In genomic region chr1:230212405-230212936, GRCh38 we compare ENCODE assay signal across 8 cellular contexts.
DNase-seq lines count a peak whose midpoint lies in the region; ATAC-seq, FAIRE-seq and TF ChIP-seq lines count a peak whose summit lies in the region.

No MANE protein-coding gene starts in this region.

- TF ChIP-seq RAD21 in H1 (IDR thresholded peaks at IDR 0.05 in 1 of 2, conservative IDR thresholded peaks at IDR 0.05 in 1 of 2; ENCODE audit: low read depth in 2 of 2, low read length in 2 of 2): no peak

- peak overlapping the region; percentile 43 to 86 (median 74) for H3K27ac Mint-ChIP-seq in CD4-positive, alpha-beta memory T cell
- no peak overlapping the region for H3K27ac Mint-ChIP-seq in neural progenitor cell

- CTCF ChIA-PET in CD4-positive, alpha-beta memory T cell (lab: Charles Lee; ENCODE audit: partially characterized antibody): no interaction called here
- CTCF ChIA-PET in H1 (lab: Charles Lee; ENCODE audit: partially characterized antibody): interaction anchor here (1.2 to 2.9 kb wide), 3 partner anchors 9 to 551 kb away, joined by 4 to 17 read pairs (median 4); no protein-coding TSS in a partner anchor

- ATAC-seq in GM19395 (IDR thresholded peaks at IDR 0.05; ENCODE audit: unreplicated experiment): peak; percentile 45
- peak; percentile 32 for ATAC-seq in HG03460 (IDR thresholded peaks at IDR 0.05; ENCODE audit: unreplicated experiment)

- no peaks in the 10 kb centered on the region for H3K9me3 ChIP-seq in CD4-positive, alpha-beta memory T cell (ENCODE audit: control insufficient read depth in 1 of 2, low read length in 2 of 2)
- no peaks in the 10 kb centered on the region for H3K9me3 ChIP-seq in H1 (ENCODE audit: insufficient read depth in 2 of 2, low read depth in 1 of 2, low read length in 1 of 2)
- H3K9me3 ChIP-seq in neural progenitor cell (ENCODE audit: low read depth): no peaks in the 10 kb centered on the region
- H3K9me3 ChIP-seq in GM23248 (ENCODE audit: low read depth): no peaks in the 10 kb centered on the region

- no peak for FAIRE-seq in H1 (lab: Jason Lieb, UNC)

- peaks cover 0 to 4% of the 10 kb centered on the region in 2 experiments for H4K20me1 ChIP-seq in H1 (replicated peaks in 1 of 2; ENCODE audit: control insufficient read depth in 1 of 2, insufficient read depth in 2 of 2, low read length in 2 of 2)
- H4K20me1 ChIP-seq in neural progenitor cell (ENCODE audit: low read depth): no peaks in the 10 kb centered on the region
- H4K20me1 ChIP-seq in GM23248 (ENCODE audit: insufficient read depth): no peaks in the 10 kb centered on the region

- no peak overlapping the region for H3K23ac ChIP-seq in H1 (ENCODE audit: insufficient read length)

- H3K36me3 Mint-ChIP-seq in CD4-positive, alpha-beta memory T cell: peaks cover 0 to 9% of the 10 kb centered on the region in 2 donors
- H3K36me3 Mint-ChIP-seq in neural progenitor cell: peaks cover 20% of the 10 kb centered on the region

- TF ChIP-seq EP300 in H1 (IDR thresholded peaks at IDR 0.05; ENCODE audit: borderline replicate concordance in 1 of 2, low read depth in 2 of 2, low read length in 2 of 2): no peak

- no peak overlapping the region for H2BK12ac ChIP-seq in H1 (ENCODE audit: low read depth, low read length)

- POLR2A ChIA-PET in CD4-positive, alpha-beta memory T cell (lab: Charles Lee; ENCODE audit: partially characterized antibody): interaction anchor here (0.8 kb wide), 1 partner anchor 9 kb away, joined by 3 read pairs; no protein-coding TSS in a partner anchor
- POLR2A ChIA-PET in H1 (lab: Charles Lee; ENCODE audit: partially characterized antibody): no interaction called here

- H3K18ac ChIP-seq in H1 (ENCODE audit: extremely low read depth, low read length): peak overlapping the region; percentile 9; the same call in 1 of the 2 replicates

- peaks cover 30% of the 10 kb centered on the region for H3K4me1 ChIP-seq in CD4-positive, alpha-beta memory T cell (ENCODE audit: insufficient read depth, low read length)
- H3K4me1 ChIP-seq in H1 (replicated peaks in 1 of 4; ENCODE audit: control insufficient read depth in 3 of 4, insufficient read depth in 4 of 4, low read length in 3 of 4) (no peaks in the 10 kb centered on the region; a peak in 1 of 7 replicates), neural progenitor cell (peaks cover 24% of the 10 kb centered on the region), GM23248 (ENCODE audit: insufficient read depth) (peaks cover 12% of the 10 kb centered on the region; the same call in 1 of the 2 replicates)

- H4K8ac ChIP-seq in H1 (ENCODE audit: extremely low read depth, insufficient read depth, low read length): no peak overlapping the region

- H3K14ac ChIP-seq in H1 (ENCODE audit: insufficient read length): no peak overlapping the region

- H3K79me2 ChIP-seq in H1 (ENCODE audit: control insufficient read depth in 1 of 2, insufficient read depth in 2 of 2, low read length in 2 of 2) (peaks cover 0 to 4% of the 10 kb centered on the region in 2 experiments; a peak in 1 of 4 replicates), neural progenitor cell (ENCODE audit: low read depth) (no peaks in the 10 kb centered on the region), GM23248 (ENCODE audit: insufficient read depth) (peaks cover 100% of the 10 kb centered on the region)

- H3K27ac ChIP-seq in CD4-positive, alpha-beta memory T cell (ENCODE audit: low read depth, low read length): no peak overlapping the region
- H3K27ac ChIP-seq in H1 (ENCODE audit: low read depth, low read length): no peak overlapping the region
- no peak overlapping the region for H3K27ac ChIP-seq in neural progenitor cell
- H3K27ac ChIP-seq in GM23248: no peak overlapping the region

- H3K4me3 ChIP-seq in CD4-positive, alpha-beta memory T cell (ENCODE audit: low read length in 2 of 2): no peak overlapping the region
- H3K4me3 ChIP-seq in H1 (ENCODE audit: extremely low read depth in 1 of 4, insufficient read depth in 2 of 4, low read depth in 3 of 4, low read length in 4 of 4) (no peak overlapping the region), neural progenitor cell (no peak overlapping the region), GM23248 (no peak overlapping the region)

- in situ Hi-C loops in GM23248 (cut with MboI): no loop called here

- H2AFZ ChIP-seq in H1 (ENCODE audit: low read length) (no peak overlapping the region), neural progenitor cell (replicated peaks) (no peak overlapping the region), GM23248 (no peak overlapping the region)

- H2BK20ac ChIP-seq in H1 (ENCODE audit: low read length): no peak overlapping the region

- no peaks in the 10 kb centered on the region for H3K9me3 Mint-ChIP-seq in CD4-positive, alpha-beta memory T cell
- H3K9me3 Mint-ChIP-seq in neural progenitor cell: peaks cover 3% of the 10 kb centered on the region

- peak overlapping the region in 7 of 8 donors; percentile 43 to 74 (median 68) for H3K4me3 Mint-ChIP-seq in CD4-positive, alpha-beta memory T cell
- H3K4me3 Mint-ChIP-seq in neural progenitor cell: no peak overlapping the region

- no peak overlapping the region for H3K4ac ChIP-seq in H1 (replicated peaks; ENCODE audit: insufficient read length, low read depth, low read length)

- no peaks in the 10 kb centered on the region for H3K23me2 ChIP-seq in H1 (ENCODE audit: low read depth, low read length)

- no peak overlapping the region for H2BK5ac ChIP-seq in H1 (ENCODE audit: low read depth, low read length)

- intact Hi-C loops in CD4-positive, alpha-beta memory T cell (cut with micrococcal nuclease): no loop called here

- H3K4me1 Mint-ChIP-seq in CD4-positive, alpha-beta memory T cell: peaks cover 37 to 58% (median 49%) of the 10 kb centered on the region in 4 donors
- H3K4me1 Mint-ChIP-seq in neural progenitor cell: peaks cover 9% of the 10 kb centered on the region

- no peak for TF ChIP-seq POLR2A in H1 (IDR thresholded peaks at IDR 0.05; ENCODE audit: control extremely low read depth in 1 of 2, low read depth in 2 of 2, low read length in 2 of 2)

- H3K36me3 ChIP-seq in CD4-positive, alpha-beta memory T cell (ENCODE audit: insufficient read depth, low read length): no peaks in the 10 kb centered on the region
- no peaks in the 10 kb centered on the region for H3K36me3 ChIP-seq in H1 (ENCODE audit: control insufficient read depth in 2 of 4, insufficient read depth in 4 of 4, low read length in 3 of 4)
- H3K36me3 ChIP-seq in neural progenitor cell: no peaks in the 10 kb centered on the region
- H3K36me3 ChIP-seq in GM23248 (ENCODE audit: low read depth): no peaks in the 10 kb centered on the region

- no peak overlapping the region for H3K56ac ChIP-seq in H1 (replicated peaks; ENCODE audit: insufficient read length, low read depth, low read length)

- no peak overlapping the region; the same call in 1 of the 2 replicates for H2AK5ac ChIP-seq in H1 (ENCODE audit: low read depth, low read length)

- H3K27me3 ChIP-seq in CD4-positive, alpha-beta memory T cell (ENCODE audit: insufficient read depth, low read length): no peaks in the 10 kb centered on the region
- H3K27me3 ChIP-seq in H1 (replicated peaks in 1 of 4; ENCODE audit: control insufficient read depth in 3 of 4, extremely low read depth in 1 of 4, insufficient read depth in 3 of 4, low read length in 3 of 4) (no peaks in the 10 kb centered on the region), neural progenitor cell (no peaks in the 10 kb centered on the region), GM23248 (replicated peaks; ENCODE audit: insufficient read depth) (no peaks in the 10 kb centered on the region)

- WGBS in H1 (ENCODE audit: extremely low coverage in 1 of 2, insufficient coverage in 1 of 2, insufficient read length in 1 of 2, insufficient replicate concordance in 2 of 2, low coverage in 1 of 2, low lambda C conversion rate in 2 of 2, missing lambda C conversion rate in 1 of 2), 2 experiments: 79% methylated on average over 7 of the region's 7 CpGs; no CpG with 5 or more reads in 1 of the 2 experiments
- WGBS in GM23248 (ENCODE audit: low coverage in 1 of 2, low lambda C conversion rate in 2 of 2, missing lambda C conversion rate in 2 of 2), 2 experiments: 93% methylated on average over 7 of the region's 7 CpGs

- no peaks in the 10 kb centered on the region for H3K27me3 Mint-ChIP-seq in CD4-positive, alpha-beta memory T cell
- peaks cover 2% of the 10 kb centered on the region for H3K27me3 Mint-ChIP-seq in neural progenitor cell (ENCODE audit: insufficient read depth, low read depth)

- H4K91ac ChIP-seq in H1 (replicated peaks; ENCODE audit: insufficient read length, low read length): no peak overlapping the region

- peak in 2 of 5 donors; percentile 4 for DNase-seq in CD4-positive, alpha-beta memory T cell
- DNase-seq in H1 (ENCODE audit: low read depth in 1 of 2, low spot score in 2 of 2) (no peak), neural progenitor cell (ENCODE audit: low spot score) (no peak), NCI-H446 (lab: John Stamatoyannopoulos, UW) (no peak), GM23248 (no peak), DMS153 (lab: John Stamatoyannopoulos, UW) (no peak)

- H3K9me2 ChIP-seq in GM23248 (ENCODE audit: insufficient read depth): no peaks in the 10 kb centered on the region

- H2BK15ac ChIP-seq in H1 (ENCODE audit: low read length): no peak overlapping the region

- peaks cover 6% of the 10 kb centered on the region; the same call in 1 of the 2 replicates for H3K79me1 ChIP-seq in H1 (ENCODE audit: low read depth, low read length)

- H3K9ac ChIP-seq in H1 (replicated peaks in 1 of 4; ENCODE audit: extremely low read depth in 1 of 4, low read depth in 3 of 4, low read length in 3 of 4): no peak overlapping the region
- no peak overlapping the region for H3K9ac ChIP-seq in neural progenitor cell
- H3K9ac ChIP-seq in GM23248: no peak overlapping the region

- H3K4me2 ChIP-seq in H1 (ENCODE audit: insufficient read depth in 1 of 2, low read depth in 2 of 2, low read length in 2 of 2): no peak overlapping the region
- H3K4me2 ChIP-seq in neural progenitor cell: no peak overlapping the region
- H3K4me2 ChIP-seq in GM23248 (ENCODE audit: unreplicated experiment): no peak overlapping the region

- peaks cover 5% of the 10 kb centered on the region for H3F3A ChIP-seq in neural progenitor cell (ENCODE audit: low read depth)
- H3F3A ChIP-seq in GM23248 (ENCODE audit: insufficient read depth): 0 out of 2 replicates have a peak, but pooled peaks cover 9% of the 10 kb centered on the region

- no peak overlapping the region for H2BK120ac ChIP-seq in H1 (replicated peaks; ENCODE audit: low read depth, low read length)

- TF ChIP-seq CTCF in H1 (IDR thresholded peaks at IDR 0.05; ENCODE audit: control extremely low read depth in 1 of 3, insufficient read depth in 1 of 3, low read depth in 1 of 3, low read length in 3 of 3): no peak
- no peak for TF ChIP-seq CTCF in neural progenitor cell (IDR thresholded peaks at IDR 0.05)

- H4K5ac ChIP-seq in H1 (ENCODE audit: insufficient read length, low read depth, low read length): no peak overlapping the region

TF ChIP-seq in H1, 55 proteins besides CTCF, POLR2A, EP300 and RAD21 (continues in another document):
- TF ChIP-seq, protein P1, sequence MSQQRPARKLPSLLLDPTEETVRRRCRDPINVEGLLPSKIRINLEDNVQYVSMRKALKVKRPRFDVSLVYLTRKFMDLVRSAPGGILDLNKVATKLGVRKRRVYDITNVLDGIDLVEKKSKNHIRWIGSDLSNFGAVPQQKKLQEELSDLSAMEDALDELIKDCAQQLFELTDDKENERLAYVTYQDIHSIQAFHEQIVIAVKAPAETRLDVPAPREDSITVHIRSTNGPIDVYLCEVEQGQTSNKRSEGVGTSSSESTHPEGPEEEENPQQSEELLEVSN (IDR thresholded peaks at IDR 0.05): no peak
- TF ChIP-seq TBP (IDR thresholded peaks at IDR 0.05; ENCODE audit: low read depth, low read length): no peak
